Comparison of ENCODE assay signal across 9 cellular contexts in the genomic region with DNA sequence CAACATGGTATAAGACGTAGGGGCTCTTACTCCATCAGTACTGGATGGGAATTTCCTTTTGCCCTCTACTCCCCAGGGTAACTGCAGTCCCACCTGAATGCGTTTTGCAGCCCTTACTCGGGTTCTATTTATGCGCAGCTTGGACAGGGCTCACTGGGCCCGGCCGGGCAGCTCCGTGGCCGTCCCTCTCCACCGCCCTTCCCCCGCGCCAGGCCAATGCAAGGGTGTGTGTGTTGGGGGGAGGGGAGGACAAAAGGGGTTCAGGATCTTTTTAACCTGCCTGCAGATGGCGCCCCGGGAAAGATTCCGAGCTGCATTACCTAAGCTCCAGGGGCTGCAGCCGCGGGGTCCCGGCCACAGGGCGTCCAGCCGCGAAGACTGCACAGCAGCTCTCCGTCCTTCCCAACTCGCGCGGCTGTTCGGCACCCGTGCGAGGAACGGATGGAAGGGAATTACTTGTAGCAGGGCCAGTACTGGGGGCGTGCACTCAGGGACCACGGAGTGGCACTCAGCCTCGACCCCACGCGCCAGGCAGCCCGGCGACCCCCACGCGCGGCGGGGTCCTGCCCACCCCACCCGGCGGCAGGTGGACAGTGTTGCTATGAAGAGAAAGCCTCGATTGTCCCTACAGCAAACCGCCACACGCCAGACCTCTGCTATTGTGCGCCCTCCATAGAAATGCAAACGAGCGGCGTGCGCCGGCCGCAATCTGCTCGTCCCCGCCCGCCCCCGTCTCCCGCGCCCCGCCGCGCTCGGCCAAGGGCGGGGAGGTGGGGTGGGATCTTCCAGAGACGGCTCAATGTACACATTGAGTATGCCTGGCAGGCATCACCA. TPM values are rescaled to one million over a fixed set of nuclear protein-coding genes. Genes with fewer than 3 reads are reported as not detected.
DNase-seq lines count a peak whose midpoint lies in the region; ATAC-seq and TF ChIP-seq lines count a peak whose summit lies in the region.
"Had no signal": no experiment of that assay in that cellular context is flagged by ENCODE, and none has a peak within 500 bp of the region (broad histone marks: within the 10 kb centered on the region; RNA-seq: fewer than 3 reads in every experiment).

No MANE protein-coding gene starts in this region.

- CTCF ChIA-PET in CD4-positive, alpha-beta T cell (lab: Charles Lee), result interaction anchor here (1.0 to 1.8 kb wide), 9 partner anchors 11 to 503 kb away, joined by 3 to 8 read pairs (median 4); no protein-coding TSS in a partner anchor
- CTCF ChIA-PET in IMR-90 (lab: Yijun Ruan, JAX), result interaction anchor here (0.7 to 1.9 kb wide), 6 partner anchors 11 to 503 kb away, joined by 3 to 11 read pairs (median 6); no protein-coding TSS in a partner anchor

- H4K91ac ChIP-seq in IMR-90 (ENCODE audit: insufficient read depth, low read depth, low read length), result no peak overlapping the region

- H3K4me1 ChIP-seq in IMR-90 (ENCODE audit: control insufficient read depth, insufficient read depth, low read length), result peaks cover 5% of the 10 kb centered on the region
- H3K4me1 ChIP-seq in hepatocyte (ENCODE audit: insufficient read depth), result peaks cover 27% of the 10 kb centered on the region

- H4K8ac ChIP-seq in IMR-90 (ENCODE audit: low read depth in 2 of 2, low read length in 2 of 2), result no peak overlapping the region

- H2AFZ ChIP-seq in IMR-90 (replicated peaks; ENCODE audit: low read length, poor library complexity) (peak overlapping the region; percentile 28), hepatocyte (peak overlapping the region; percentile 28)

- H2AK5ac ChIP-seq in IMR-90 (ENCODE audit: low read depth, low read length), result no peak overlapping the region

- no peak overlapping the region for H3K23ac ChIP-seq in IMR-90 (ENCODE audit: low read depth, low read length)

- H3K27ac ChIP-seq in CD4-positive, alpha-beta T cell (ENCODE audit: low read depth, low read length), result no peak overlapping the region
- H3K27ac ChIP-seq in IMR-90 (ENCODE audit: insufficient read depth, low read length) (no peak overlapping the region), hepatocyte (peak overlapping the region; percentile 66)
- H3K27ac ChIP-seq: HL-60 had no signal

- TF ChIP-seq POLR2A in IMR-90 (IDR thresholded peaks at IDR 0.05; ENCODE audit: low read depth, low read length), result no peak

- peak overlapping the region; percentile 91 for H3K27ac Mint-ChIP-seq in CD4-positive, alpha-beta T cell

- H3K4me3 ChIP-seq in IMR-90 (ENCODE audit: insufficient read depth, low read depth, low read length) (no peak overlapping the region; the same call in 1 of the 2 replicates), hepatocyte (peak overlapping the region; percentile 92)

- no peak overlapping the region for H4K5ac ChIP-seq in IMR-90 (ENCODE audit: low read depth, low read length)

- H3K56ac ChIP-seq in IMR-90 (ENCODE audit: extremely low read depth, insufficient read depth, low read length), result no peak overlapping the region

- H3K14ac ChIP-seq in IMR-90 (replicated peaks; ENCODE audit: low read depth, low read length), result no peak overlapping the region

- no TSS peak for BruUV-seq in IMR-90 (replicated peaks; lab: Mats Ljungman, UMichigan)

- POLR2A ChIA-PET in CD4-positive, alpha-beta T cell (lab: Charles Lee), result interaction anchor here (3.0 kb wide), 1 partner anchor 497 kb away, joined by 27 read pairs; no protein-coding TSS in a partner anchor
- POLR2A ChIA-PET in IMR-90 (lab: Charles Lee; ENCODE audit: unreplicated experiment), result no interaction called here

- H3K4ac ChIP-seq in IMR-90 (ENCODE audit: low read depth, low read length), result no peak overlapping the region

- H3K36me3 Mint-ChIP-seq in CD4-positive, alpha-beta T cell (ENCODE audit: low read depth), result no peaks in the 10 kb centered on the region

- H2BK5ac ChIP-seq in IMR-90 (ENCODE audit: low read depth, low read length, poor library complexity, severe bottlenecking), result no peak overlapping the region

- no peak overlapping the region for H2AK9ac ChIP-seq in IMR-90 (replicated peaks; ENCODE audit: low read depth, low read length, poor library complexity)

- no peak overlapping the region for H2BK20ac ChIP-seq in IMR-90 (ENCODE audit: low read depth, low read length)

- H3K9me3 ChIP-seq in CD4-positive, alpha-beta T cell (ENCODE audit: control insufficient read depth, low read length), result no peaks in the 10 kb centered on the region
- no peaks in the 10 kb centered on the region for H3K9me3 ChIP-seq in IMR-90 (ENCODE audit: control insufficient read depth, insufficient read depth, low read length)
- no peaks in the 10 kb centered on the region for H3K9me3 ChIP-seq in hepatocyte (ENCODE audit: low read depth)

- dilution Hi-C loops in IMR-90 (cut with HindIII; ENCODE audit: low sequenced_read_pairs, unreplicated experiment), result no loop called here

- no peaks in the 10 kb centered on the region; the same call in 1 of the 2 replicates for H3K9me1 ChIP-seq in IMR-90 (ENCODE audit: insufficient read depth, low read length)

- H2BK120ac ChIP-seq in IMR-90 (ENCODE audit: low read depth, low read length), result no peak overlapping the region

- WGBS in IMR-90 (ENCODE audit: extremely low coverage in 2 of 2, insufficient read length in 1 of 2), 2 experiments, result 3% methylated on average over 17 of the region's 63 CpGs; no CpG with 5 or more reads in 1 of the 2 experiments
- 1% methylated on average over 41 of the region's 63 CpGs for WGBS in hepatocyte (ENCODE audit: low lambda C conversion rate, missing lambda C conversion rate)

- DNase-seq in CD4-positive, alpha-beta T cell, result peak in 5 of 10 experiments; percentile 6 to 54 (median 23)
- DNase-seq in IMR-90, result peak; percentile 11
- peak; percentile 60 for DNase-seq in RPMI8226
- DNase-seq in anterior cingulate cortex (lab: John Stamatoyannopoulos, UW), result peak in 54 of 58 donors; percentile 11 to 73 (median 51)
- DNase-seq in hepatocyte (ENCODE audit: low spot score), result peak; percentile 93
- peak; percentile 40 to 92 (median 68) for DNase-seq in posterior cingulate gyrus

- H4K20me1 ChIP-seq in IMR-90 (ENCODE audit: insufficient read depth, low read length) (no peaks in the 10 kb centered on the region), hepatocyte (ENCODE audit: insufficient read depth, poor library complexity, severe bottlenecking) (no peaks in the 10 kb centered on the region)

- peak; percentile 33 for TF ChIP-seq CTCF in CD4-positive, alpha-beta T cell (IDR thresholded peaks at IDR 0.05)
- TF ChIP-seq CTCF in IMR-90 (conservative IDR thresholded peaks at IDR 0.05; ENCODE audit: low read depth, low read length) (peak; percentile 28; the same call in 1 of the 2 replicates), hepatocyte (IDR thresholded peaks at IDR 0.05; ENCODE audit: poor library complexity) (peak; percentile 69)

- no peaks in the 10 kb centered on the region for H3K79me1 ChIP-seq in IMR-90 (ENCODE audit: low read depth in 1 of 2, low read length in 2 of 2)

- H3K9me2 ChIP-seq in hepatocyte (replicated peaks; ENCODE audit: insufficient read depth), result no peaks in the 10 kb centered on the region

- peaks cover 8% of the 10 kb centered on the region for H3K79me2 ChIP-seq in hepatocyte

- no peaks in the 10 kb centered on the region for H3K27me3 ChIP-seq in CD4-positive, alpha-beta T cell (ENCODE audit: control insufficient read depth, insufficient read depth, low read length)
- H3K27me3 ChIP-seq in IMR-90 (ENCODE audit: control insufficient read depth, insufficient read depth, low read length) (peaks cover 32% of the 10 kb centered on the region), hepatocyte (no peaks in the 10 kb centered on the region)

- H3K4me2 ChIP-seq in IMR-90 (ENCODE audit: low read depth, low read length) (peak overlapping the region; percentile 94), hepatocyte (peak overlapping the region; percentile 96)

- H3K27me3 Mint-ChIP-seq in CD4-positive, alpha-beta T cell, result no peaks in the 10 kb centered on the region

- H3K4me3 Mint-ChIP-seq in CD4-positive, alpha-beta T cell, result peak overlapping the region; percentile 89

- no peak; the same call in 1 of the 2 replicates for TF ChIP-seq RAD21 in IMR-90 (IDR thresholded peaks at IDR 0.05; ENCODE audit: low read length)

- no peak overlapping the region for H2BK15ac ChIP-seq in IMR-90 (ENCODE audit: low read depth, low read length)

- H3K9me3 Mint-ChIP-seq in CD4-positive, alpha-beta T cell, result no peaks in the 10 kb centered on the region

- in situ Hi-C loops in IMR-90 (cut with MboI; ENCODE audit: low sequenced_read_pairs), result loop anchor here (5.0 kb wide), 1 partner anchor 498 kb away; no protein-coding TSS in a partner anchor

- H3K18ac ChIP-seq in IMR-90 (ENCODE audit: low read depth, low read length), result no peak overlapping the region

- H3K36me3 ChIP-seq in IMR-90 (ENCODE audit: control insufficient read depth, insufficient read depth, low read length) (no peaks in the 10 kb centered on the region), hepatocyte (replicated peaks; ENCODE audit: insufficient read depth, low read depth) (no peaks in the 10 kb centered on the region)

- no peak overlapping the region for H3K9ac ChIP-seq in IMR-90 (ENCODE audit: low read depth, low read length)

- intact Hi-C loops in CD4-positive, alpha-beta T cell (cut with DNase I, micrococcal nuclease), result loop anchor here (1.0 to 5.0 kb wide), 7 partner anchors 138 to 1267 kb away; no protein-coding TSS in a partner anchor
- intact Hi-C loops in IMR-90 (cut with micrococcal nuclease), result loop anchor here (1.0 kb wide), 1 partner anchor 498 kb away; no protein-coding TSS in a partner anchor
- intact Hi-C loops in posterior cingulate gyrus (cut with DNase I), result loop anchor here (1.0 to 10.0 kb wide), 3 partner anchors 198 to 495 kb away; no protein-coding TSS in a partner anchor

- no peak for ATAC-seq in CD4-positive, alpha-beta T cell (ENCODE audit: poor library complexity)
- peak; percentile 7; the same call in 1 of the 2 replicates for ATAC-seq in IMR-90 (ENCODE audit: low read depth)
- no peak for ATAC-seq in GM18520 (IDR thresholded peaks at IDR 0.05; ENCODE audit: unreplicated experiment)
- no peak for ATAC-seq in GM18867 (IDR thresholded peaks at IDR 0.05; ENCODE audit: unreplicated experiment)

- peaks cover 29% of the 10 kb centered on the region for H3K4me1 Mint-ChIP-seq in CD4-positive, alpha-beta T cell (ENCODE audit: low read depth)

TF ChIP-seq in IMR-90, 13 proteins besides CTCF, POLR2A, EP300 and RAD21 (continues in another document):
- TF ChIP-seq NFE2L2 (IDR thresholded peaks at IDR 0.05; ENCODE audit: low read depth, low read length) (no peak), CEBPB (IDR thresholded peaks at IDR 0.05; ENCODE audit: low read depth, low read length) (no peak)

RNA-seq across cellular contexts. Expression of gene GADD45G, which starts 1.0 kb away (rescaled TPM):
- total RNA-seq in CD4-positive, alpha-beta T cell, result 10 to 100 TPM; 15.6 to 16.1 TPM
- total RNA-seq in IMR-90 (2012; rRNA removed), result not detected in 2 replicates
- 0.15 and 0.30 TPM in 2 replicates for polyA plus RNA-seq in IMR-90 (2012; rRNA removed)
- polyA plus RNA-seq in IMR-90 (2012; cell fraction: cytosol; rRNA removed), result 0.56 and 1.0 TPM in 2 replicates
- 0.56 and 1.8 TPM in 2 replicates for polyA plus RNA-seq in IMR-90 (2012; cell fraction: nucleus; rRNA removed; ENCODE audit: low replicate concordance)
- 14.7 and 15.7 TPM in 2 replicates for total RNA-seq in hepatocyte
- polyA plus RNA-seq in hepatocyte, result 45.1 and 47.8 TPM in 2 replicates

Comparison
In these comparisons a context has a peak if more than half of its experiments do, and no peak if none do; other contexts are left out.
1. RNA of gene GADD45G, which starts 1.0 kb away (total RNA-seq): 15.6 to 16.1 TPM in CD4-positive, alpha-beta T cell and 14.7 to 15.7 TPM in hepatocyte; not detected in IMR-90; every median in the first group is over 10 times any median in the second.
2. Peak in every context shown above with its lines, with median percentiles within 50 percentile points of each other: CTCF ChIP-seq.